In genomic region chr7:137454169-137455166, GRCh38 we compare ENCODE assay signal across 8 cellular contexts.
DNase-seq lines count a peak whose midpoint lies in the region; ATAC-seq, FAIRE-seq and TF ChIP-seq lines count a peak whose summit lies in the region.

No MANE protein-coding gene starts in this region.

- DNase-seq in AG09309 (ENCODE audit: low read depth) (peak; percentile 64), NCI-H526 (lab: John Stamatoyannopoulos, UW) (peak; percentile 45 to 77), bronchial epithelial cell (ENCODE audit: low read depth) (peak; percentile 44), vagina (ENCODE audit: extremely low spot score in 2 of 2) (peak in 1 of 2 donors; percentile 94), T-helper 9 cell (no peak)

- no peak overlapping the region for H3K9ac ChIP-seq in liver (ENCODE audit: low read depth in 1 of 2, low read length in 2 of 2)

- no peaks in the 10 kb centered on the region for H3K36me3 ChIP-seq in bronchial epithelial cell (ENCODE audit: control insufficient read depth, insufficient read depth, low read length)
- peaks cover 0 to 1% (median 0%) of the 10 kb centered on the region in 4 donors for H3K36me3 ChIP-seq in liver (ENCODE audit: control insufficient read depth in 4 of 4, insufficient read depth in 3 of 4, low read depth in 1 of 4, low read length in 3 of 4)
- H3K36me3 ChIP-seq in vagina: no peaks in the 10 kb centered on the region

- intact Hi-C loops in vagina (cut with DNase I): no loop called here

- H3K27me3 ChIP-seq in bronchial epithelial cell (ENCODE audit: control insufficient read depth, insufficient read depth, low read length) (no peaks in the 10 kb centered on the region), liver (ENCODE audit: control insufficient read depth in 4 of 4, insufficient read depth in 4 of 4, low read length in 3 of 4) (peaks cover 0 to 4% (median 2%) of the 10 kb centered on the region in 4 donors), vagina (no peaks in the 10 kb centered on the region)

- TF ChIP-seq CTCF in AG09309 (IDR thresholded peaks at IDR 0.05; ENCODE audit: control insufficient read depth, insufficient read depth, low read depth, low read length, missing control alignments) (peak; percentile 52), bronchial epithelial cell (IDR thresholded peaks at IDR 0.05; ENCODE audit: insufficient read depth, low read length, severe bottlenecking) (peak; percentile 23), liver (IDR thresholded peaks at IDR 0.05; ENCODE audit: low read depth, low read length, missing input control) (peak; percentile 58), vagina (IDR thresholded peaks at IDR 0.05) (peak; percentile 14 to 53 (median 50))

- H3K27ac ChIP-seq in liver (ENCODE audit: low read depth in 1 of 2, low read length in 2 of 2) (no peak overlapping the region), vagina (peak overlapping the region; percentile 64)

- H3K4me1 ChIP-seq in liver (ENCODE audit: control insufficient read depth in 4 of 4, insufficient read depth in 4 of 4, low read length in 3 of 4) (peaks cover 0 to 4% (median 0%) of the 10 kb centered on the region in 4 donors), vagina (no peaks in the 10 kb centered on the region)

- FAIRE-seq in bronchial epithelial cell (lab: Jason Lieb, UNC): no peak

- ATAC-seq in GM18861 (IDR thresholded peaks at IDR 0.05; ENCODE audit: unreplicated experiment): peak; percentile 76
- peak; percentile 82 for ATAC-seq in HG03342 (IDR thresholded peaks at IDR 0.05; ENCODE audit: unreplicated experiment)

- H3K9me3 ChIP-seq in liver (ENCODE audit: control insufficient read depth in 4 of 4, low read length in 3 of 4) (no peaks in the 10 kb centered on the region), vagina (no peaks in the 10 kb centered on the region)

- H3K4me3 ChIP-seq in AG09309 (ENCODE audit: control insufficient read depth, low read depth, low read length) (no peak overlapping the region), bronchial epithelial cell (ENCODE audit: low read depth, low read length) (no peak overlapping the region), liver (ENCODE audit: low read depth in 1 of 3, low read length in 3 of 3) (no peak overlapping the region), vagina (no peak overlapping the region)

- 20% methylated on average over 14 of the region's 14 CpGs for WGBS in liver

- TF ChIP-seq RAD21 in liver (IDR thresholded peaks at IDR 0.05): peak; percentile 81 to 86

- no peak for TF ChIP-seq POLR2A in vagina (IDR thresholded peaks at IDR 0.05)

TF ChIP-seq in liver, 16 proteins besides CTCF, POLR2A, EP300 and RAD21:
- TF ChIP-seq TAF1 (conservative IDR thresholded peaks at IDR 0.05) (no peak), GABPA (IDR thresholded peaks at IDR 0.05 in 1 of 2, conservative IDR thresholded peaks at IDR 0.05 in 1 of 2) (no peak), FOXA2 (IDR thresholded peaks at IDR 0.05) (no peak), REST (IDR thresholded peaks at IDR 0.05) (no peak), ATF3 (IDR thresholded peaks at IDR 0.05) (no peak), RXRA (IDR thresholded peaks at IDR 0.05) (no peak), HNF4A (conservative IDR thresholded peaks at IDR 0.05) (no peak), NR2F2 (IDR thresholded peaks at IDR 0.05) (no peak), EGR1 (IDR thresholded peaks at IDR 0.05; ENCODE audit: low read depth in 2 of 2) (no peak), SP1 (IDR thresholded peaks at IDR 0.05) (no peak), HNF4G (IDR thresholded peaks at IDR 0.05) (no peak), FOXA1 (IDR thresholded peaks at IDR 0.05) (no peak)
- TF ChIP-seq, protein P1, sequence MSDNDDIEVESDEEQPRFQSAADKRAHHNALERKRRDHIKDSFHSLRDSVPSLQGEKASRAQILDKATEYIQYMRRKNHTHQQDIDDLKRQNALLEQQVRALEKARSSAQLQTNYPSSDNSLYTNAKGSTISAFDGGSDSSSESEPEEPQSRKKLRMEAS (IDR thresholded peaks at IDR 0.05): no peak
- TF ChIP-seq, protein P2, sequence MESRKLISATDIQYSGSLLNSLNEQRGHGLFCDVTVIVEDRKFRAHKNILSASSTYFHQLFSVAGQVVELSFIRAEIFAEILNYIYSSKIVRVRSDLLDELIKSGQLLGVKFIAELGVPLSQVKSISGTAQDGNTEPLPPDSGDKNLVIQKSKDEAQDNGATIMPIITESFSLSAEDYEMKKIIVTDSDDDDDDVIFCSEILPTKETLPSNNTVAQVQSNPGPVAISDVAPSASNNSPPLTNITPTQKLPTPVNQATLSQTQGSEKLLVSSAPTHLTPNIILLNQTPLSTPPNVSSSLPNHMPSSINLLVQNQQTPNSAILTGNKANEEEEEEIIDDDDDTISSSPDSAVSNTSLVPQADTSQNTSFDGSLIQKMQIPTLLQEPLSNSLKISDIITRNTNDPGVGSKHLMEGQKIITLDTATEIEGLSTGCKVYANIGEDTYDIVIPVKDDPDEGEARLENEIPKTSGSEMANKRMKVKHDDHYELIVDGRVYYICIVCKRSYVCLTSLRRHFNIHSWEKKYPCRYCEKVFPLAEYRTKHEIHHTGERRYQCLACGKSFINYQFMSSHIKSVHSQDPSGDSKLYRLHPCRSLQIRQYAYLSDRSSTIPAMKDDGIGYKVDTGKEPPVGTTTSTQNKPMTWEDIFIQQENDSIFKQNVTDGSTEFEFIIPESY (IDR thresholded peaks at IDR 0.05): no peak
TF ChIP-seq in liver: peak in this region for 0.
